8 cellular contexts compared by ENCODE assay signal in genomic region chr6:105087571-105088211, GRCh38.
DNase-seq lines count a peak whose midpoint lies in the region; ATAC-seq and TF ChIP-seq lines count a peak whose summit lies in the region.

No MANE protein-coding gene starts in this region.

- H3K4me1 Mint-ChIP-seq in T-cell = no peaks in the 10 kb centered on the region

- no peaks in the 10 kb centered on the region for H3K27me3 Mint-ChIP-seq in T-cell

- H3K4me1 ChIP-seq in ovary (ENCODE audit: insufficient read depth) = no peaks in the 10 kb centered on the region

- DNase-seq in stimulated activated CD4-positive, alpha-beta T cell treated with anti-CD3 and anti-CD28 coated beads, Interleukin-12 subunit alpha, Interleukin-12 subunit beta, amount 100 ng/mL, for 48 hours (ENCODE audit: low read depth in 2 of 3, low spot score in 1 of 3) = peak in 2 of 3 donors; percentile 13 to 29
- DNase-seq in stimulated activated CD4-positive, alpha-beta T cell treated with anti-CD3 and anti-CD28 coated beads, Interleukin-4, amount 100 ng/mL, for 1 hour = no peak
- peak; percentile 28 for DNase-seq in H7
- DNase-seq in NCI-H128 (lab: John Stamatoyannopoulos, UW; ENCODE audit: unreplicated experiment) = peak; percentile 7
- DNase-seq in T-cell = peak in 19 of 34 experiments; percentile 3 to 37 (median 9)
- peak; percentile 56 for DNase-seq in fibroblast of the conjunctiva (ENCODE audit: low read depth)
- peak in 2 of 5 donors; percentile 13 to 47 for DNase-seq in ovary

- H3K27ac Mint-ChIP-seq in T-cell = no peak overlapping the region

- no peaks in the 10 kb centered on the region for H3K27me3 ChIP-seq in H7 (ENCODE audit: control insufficient read depth, insufficient read depth, low read length)
- no peaks in the 10 kb centered on the region for H3K27me3 ChIP-seq in ovary

- ATAC-seq in T-cell (replicated peaks in 1 of 4) (peak in 2 of 4 experiments; percentile 54 to 63), GM19023 (IDR thresholded peaks at IDR 0.05; ENCODE audit: unreplicated experiment) (no peak)

- no peaks in the 10 kb centered on the region for H3K9me3 Mint-ChIP-seq in T-cell

- no peak overlapping the region for H3K4me3 Mint-ChIP-seq in T-cell

- CTCF ChIA-PET in T-cell (lab: Charles Lee) = interaction anchor here (0.6 to 2.2 kb wide), 24 partner anchors 7 to 1137 kb away, joined by 3 to 26 read pairs (median 4); partner anchors contain the start of gene PREP (in 2 of the 2)

- no peak for TF ChIP-seq EP300 in ovary (IDR thresholded peaks at IDR 0.05)

- no peaks in the 10 kb centered on the region for H3K36me3 Mint-ChIP-seq in T-cell

- H3K4me3 ChIP-seq in H7 (ENCODE audit: insufficient read depth, low read depth, low read length) (no peak overlapping the region), ovary (no peak overlapping the region)

- intact Hi-C loops in ovary (cut with DNase I) = loop anchor here in 3 of 4 donors (5.0 to 10.0 kb wide), 2 partner anchors 315 to 317 kb away; partner anchors contain the start of gene PREP (in 3 of the 3)

- 0 to 3% (median 2%) methylated on average over 1 of the region's 1 CpG for whole genome bisulfite sequencing in ovary, 3 donors

- no peak for TF ChIP-seq POLR2A in ovary (IDR thresholded peaks at IDR 0.05)

- POLR2A ChIA-PET in T-cell (lab: Charles Lee) = no interaction called here

- no peaks in the 10 kb centered on the region for H3K9me3 ChIP-seq in ovary

- H3K27ac ChIP-seq in ovary = no peak overlapping the region

- TF ChIP-seq CTCF in ovary (IDR thresholded peaks at IDR 0.05) = peak; percentile 35 to 70 (median 58)

- H3K36me3 ChIP-seq in H7 (replicated peaks; ENCODE audit: control insufficient read depth, insufficient read depth, low read length) (no peaks in the 10 kb centered on the region), ovary (no peaks in the 10 kb centered on the region)
